ENCODE assay signal across 8 cellular contexts in genomic region chr17:27247071-27247957, GRCh38. TPM values are rescaled to one million over a fixed set of nuclear protein-coding genes. Genes with fewer than 3 reads are reported as not detected.
A peak's percentile ranks its signal among the peaks of the same experiment; 100 is the strongest.
DNase-seq lines count a peak whose midpoint lies in the region; ATAC-seq and TF ChIP-seq lines count a peak whose summit lies in the region.

No MANE protein-coding gene starts in this region.

- peaks cover 17% of the 10 kb centered on the region for H3K27me3 Mint-ChIP-seq in WTC11 (ENCODE audit: low read depth)

- TF ChIP-seq POLR2A in stomach (IDR thresholded peaks at IDR 0.05) = no peak

- intact Hi-C loops in left cardiac atrium (cut with DNase I) = no loop called here
- intact Hi-C loops in stomach (cut with DNase I; ENCODE audit: low total_unique reads) = loop anchor here (10.0 kb wide), 1 partner anchor 47 kb away; the partner anchor contains the start of gene WSB1

- TF ChIP-seq RAD21 in Ishikawa (IDR thresholded peaks at IDR 0.05; ENCODE audit: low read depth) = no peak

- H3K9me3 ChIP-seq in stomach = no peaks in the 10 kb centered on the region

- TF ChIP-seq CTCF in WTC11 (IDR thresholded peaks at IDR 0.05) (no peak), stomach (IDR thresholded peaks at IDR 0.05) (no peak), omental fat pad (IDR thresholded peaks at IDR 0.05) (no peak)

- no peaks in the 10 kb centered on the region for H3K27me3 ChIP-seq in stomach

- DNase-seq in WTC11 (ENCODE audit: low spot score) (no peak), left cardiac atrium (peak; percentile 81), stomach (peak; percentile 47), T-helper 1 cell (no peak), omental fat pad (ENCODE audit: low spot score) (no peak), superior temporal gyrus (ENCODE audit: extremely low spot score) (no peak)

- H3K4me3 Mint-ChIP-seq in WTC11 = no peak overlapping the region

- CTCF ChIA-PET in WTC11 (lab: Charles Lee) = interaction anchor here (3.5 to 3.6 kb wide), 2 partner anchors 12 to 86 kb away, joined by 27 to 34 read pairs; no protein-coding TSS in a partner anchor

- H3K9me3 Mint-ChIP-seq in WTC11 = no peaks in the 10 kb centered on the region

- POLR2A ChIA-PET in WTC11 (lab: Charles Lee) = no interaction called here

- no peaks in the 10 kb centered on the region for H3K36me3 ChIP-seq in stomach

- no peak overlapping the region for H3K4me3 ChIP-seq in stomach

- no peak for ATAC-seq in WTC11
- ATAC-seq in left cardiac atrium = peak; percentile 41 to 57
- ATAC-seq in omental fat pad (ENCODE audit: low FRiP score) = no peak
- no peak for ATAC-seq in HG02610 (IDR thresholded peaks at IDR 0.05; ENCODE audit: unreplicated experiment)

- H3K36me3 Mint-ChIP-seq in WTC11 = no peaks in the 10 kb centered on the region

- peaks cover 25 to 45% (median 39%) of the 10 kb centered on the region in 4 donors for H3K4me1 ChIP-seq in stomach

- WGBS in stomach, 5 donors = 28 to 42% (median 37%) methylated on average over 7 of the region's 7 CpGs

- peaks cover 17% of the 10 kb centered on the region for H3K4me1 Mint-ChIP-seq in WTC11

- TF ChIP-seq EP300 in Ishikawa (IDR thresholded peaks at IDR 0.05; ENCODE audit: borderline replicate concordance) (no peak), stomach (IDR thresholded peaks at IDR 0.05) (no peak)

- H3K27ac ChIP-seq in stomach = peak overlapping the region in 4 of 5 donors; percentile 50 to 81 (median 64)

- no peak overlapping the region for H3K27ac Mint-ChIP-seq in WTC11

TF ChIP-seq in Ishikawa, 13 proteins besides CTCF, POLR2A, EP300 and RAD21:
- TF ChIP-seq NFIC (IDR thresholded peaks at IDR 0.05) = peak; percentile 32; the same call in 1 of the 2 replicates
- no peak for TF ChIP-seq YY1 (IDR thresholded peaks at IDR 0.05; ENCODE audit: low read depth)
- TF ChIP-seq TCF12 (IDR thresholded peaks at IDR 0.05; ENCODE audit: low read depth) = no peak
TF ChIP-seq in Ishikawa: peak in this region for 1.

TF ChIP-seq in WTC11, 78 proteins besides CTCF, POLR2A, EP300 and RAD21:
- TF ChIP-seq OVOL2 (CRISPR knock-in tag; IDR thresholded peaks at IDR 0.05; ENCODE audit: borderline replicate concordance) = no peak
- no peak for TF ChIP-seq MYBL2 (CRISPR knock-in tag; IDR thresholded peaks at IDR 0.05)
- TF ChIP-seq EMX1 (CRISPR knock-in tag; IDR thresholded peaks at IDR 0.05) = no peak
- peak; percentile 76 for TF ChIP-seq GABPB1 (CRISPR knock-in tag; IDR thresholded peaks at IDR 0.05)
- no peak for TF ChIP-seq ERG (CRISPR knock-in tag; IDR thresholded peaks at IDR 0.05)
- TF ChIP-seq FOXJ3 (CRISPR knock-in tag; IDR thresholded peaks at IDR 0.05; ENCODE audit: borderline replicate concordance) = no peak
TF ChIP-seq in WTC11: peak in this region for 1.

RNA-seq across cellular contexts. Expression of gene WSB1, which starts 46.6 kb away (rescaled TPM):
- total RNA-seq in WTC11 (2021) (167 to 223 TPM (median 221 TPM) in 3 replicates), left cardiac atrium (100 to 1,000 TPM in 1 of 2 donors, 10 to 100 TPM in 1; 69.3 to 119 TPM), stomach (100 to 1,000 TPM in 4 of 5 donors, 10 to 100 TPM in 1; 88.3 to 531 (median 194) TPM), omental fat pad (100 to 1,000 TPM; 136 to 217 (median 175) TPM)
- polyA plus RNA-seq in stomach = 10 to 100 TPM; 15.7 to 62.5 (median 34.1) TPM

Comparison
In these comparisons a context has a peak if more than half of its experiments do, and no peak if none do; other contexts are left out.
1. ATAC-seq: peak in left cardiac atrium (2 of 2); none in WTC11 (single experiment), omental fat pad (single experiment) and HG02610 (single experiment).
2. DNase-seq: peak in left cardiac atrium (single experiment) and stomach (single experiment); none in WTC11 (single experiment), T-helper 1 cell (0 of 5), omental fat pad (single experiment) and superior temporal gyrus (single experiment).